Comparison of ENCODE assay signal across 8 cellular contexts in genomic region chr18:59459352-59460059, GRCh38.
DNase-seq lines count a peak whose midpoint lies in the region; TF ChIP-seq lines count a peak whose summit lies in the region.

No MANE protein-coding gene starts in this region.

- no peaks in the 10 kb centered on the region for H3K36me3 Mint-ChIP-seq in activated T-cell treated with anti-CD3 and anti-CD28 coated beads, Interleukin-2, amount 50 U/mL, for 24 hours (ENCODE audit: low read depth)

- H3K27me3 Mint-ChIP-seq in activated T-cell treated with anti-CD3 and anti-CD28 coated beads, Interleukin-2, amount 50 U/mL, for 24 hours: peaks cover 19% of the 10 kb centered on the region

- no peak overlapping the region for H3K4me3 ChIP-seq in HL-60 (replicated peaks; ENCODE audit: insufficient read depth, low read length)
- no peak overlapping the region for H3K4me3 ChIP-seq in fibroblast of mammary gland (ENCODE audit: control insufficient read depth, low read depth, low read length)

- H3K9me3 Mint-ChIP-seq in activated T-cell treated with anti-CD3 and anti-CD28 coated beads, Interleukin-2, amount 50 U/mL, for 24 hours: no peaks in the 10 kb centered on the region

- no peak overlapping the region for H3K27ac Mint-ChIP-seq in activated T-cell treated with anti-CD3 and anti-CD28 coated beads, Interleukin-2, amount 50 U/mL, for 24 hours

- H3K27ac ChIP-seq in HL-60 (replicated peaks): no peak overlapping the region

- TF ChIP-seq CTCF in HL-60 (IDR thresholded peaks at IDR 0.05; ENCODE audit: insufficient read depth, low read length): peak; percentile 48
- peak; percentile 51 for TF ChIP-seq CTCF in fibroblast of mammary gland (conservative IDR thresholded peaks at IDR 0.05; ENCODE audit: control insufficient read depth, insufficient read depth, low read depth, low read length)

- H3K4me3 Mint-ChIP-seq in activated T-cell treated with anti-CD3 and anti-CD28 coated beads, Interleukin-2, amount 50 U/mL, for 24 hours: no peak overlapping the region

- H3K4me1 Mint-ChIP-seq in activated T-cell treated with anti-CD3 and anti-CD28 coated beads, Interleukin-2, amount 50 U/mL, for 24 hours (ENCODE audit: low read depth): no peaks in the 10 kb centered on the region

- H3K27me3 ChIP-seq in HL-60 (ENCODE audit: insufficient read depth, poor library complexity, severe bottlenecking): peaks cover 9% of the 10 kb centered on the region

- DNase-seq in COR-L47 (lab: John Stamatoyannopoulos, UW): peak; percentile 89
- DNase-seq in HL-60 (ENCODE audit: low read depth in 1 of 2, low spot score in 1 of 2): no peak
- DNase-seq in RPMI8226: peak; percentile 18
- DNase-seq in fibroblast of mammary gland (ENCODE audit: low read depth): peak; percentile 74
- DNase-seq in renal cortical epithelial cell (ENCODE audit: low read depth): peak; percentile 41
- DNase-seq in ecto neural progenitor cell (ENCODE audit: low spot score): no peak
- no peak for DNase-seq in activated T-cell treated with anti-CD3 and anti-CD28 coated beads, Interleukin-2, amount 50 U/mL, for 24 hours
- no peak for DNase-seq in activated CD8-positive, alpha-beta memory T cell treated with anti-CD3 and anti-CD28 coated beads, Interleukin-2, amount 50 U/mL, for 4 hours

Comparison
In these comparisons a context has a peak if more than half of its experiments do, and no peak if none do; other contexts are left out.
1. DNase-seq: peak in COR-L47 (single experiment), RPMI8226 (single experiment), fibroblast of mammary gland (single experiment) and renal cortical epithelial cell (single experiment); none in HL-60 (0 of 2), ecto neural progenitor cell (single experiment), activated T-cell treated with anti-CD3 and anti-CD28 coated beads, Interleukin-2, amount 50 U/mL, for 24 hours (single experiment) and activated CD8-positive, alpha-beta memory T cell treated with anti-CD3 and anti-CD28 coated beads, Interleukin-2, amount 50 U/mL, for 4 hours (single experiment).